8 cellular contexts compared by ENCODE assay signal in genomic region chr7:85186083-85186520, GRCh38. TPM values are rescaled to one million over a fixed set of nuclear protein-coding genes. Genes with fewer than 3 reads are reported as not detected.
DNase-seq lines count a peak whose midpoint lies in the region; ATAC-seq and TF ChIP-seq lines count a peak whose summit lies in the region.

No MANE protein-coding gene starts in this region.

- TF ChIP-seq CTCF in SK-N-SH (IDR thresholded peaks at IDR 0.05) (no peak), osteocyte (IDR thresholded peaks at IDR 0.05) (no peak), GM10266 (IDR thresholded peaks at IDR 0.05; ENCODE audit: control insufficient read depth, insufficient read depth, low read depth, missing control alignments) (no peak)

- POLR2A ChIA-PET in SK-N-SH (lab: Yijun Ruan, JAX): no interaction called here

- H3K9me3 Mint-ChIP-seq in activated T-cell treated with anti-CD3 and anti-CD28 coated beads, Interleukin-2, amount 50 U/mL, for 4 hours: no peaks in the 10 kb centered on the region
- H3K9me3 Mint-ChIP-seq in activated T-cell treated with anti-CD3 and anti-CD28 coated beads, Interleukin-2, amount 50 U/mL, for 24 hours: no peaks in the 10 kb centered on the region
- no peaks in the 10 kb centered on the region for H3K9me3 Mint-ChIP-seq in osteocyte (ENCODE audit: unreplicated experiment)

- H3K4me2 ChIP-seq in SK-N-SH: peak overlapping the region; percentile 84

- H3K4me1 Mint-ChIP-seq in activated T-cell treated with anti-CD3 and anti-CD28 coated beads, Interleukin-2, amount 50 U/mL, for 4 hours (ENCODE audit: low read depth): no peaks in the 10 kb centered on the region
- peaks cover 4% of the 10 kb centered on the region for H3K4me1 Mint-ChIP-seq in activated T-cell treated with anti-CD3 and anti-CD28 coated beads, Interleukin-2, amount 50 U/mL, for 24 hours (ENCODE audit: low read depth)
- H3K4me1 Mint-ChIP-seq in osteocyte (ENCODE audit: unreplicated experiment): peaks cover 18% of the 10 kb centered on the region

- H3K4me3 Mint-ChIP-seq in activated T-cell treated with anti-CD3 and anti-CD28 coated beads, Interleukin-2, amount 50 U/mL, for 4 hours: peak overlapping the region; percentile 40
- H3K4me3 Mint-ChIP-seq in activated T-cell treated with anti-CD3 and anti-CD28 coated beads, Interleukin-2, amount 50 U/mL, for 24 hours: no peak overlapping the region
- H3K4me3 Mint-ChIP-seq in osteocyte (ENCODE audit: unreplicated experiment): peak overlapping the region; percentile 87

- H3K9ac ChIP-seq in SK-N-SH: peak overlapping the region; percentile 71

- ATAC-seq in activated T-cell treated with anti-CD3 and anti-CD28 coated beads, Interleukin-2, amount 50 U/mL, for 4 hours: peak in 1 of 2 donors; percentile 37
- ATAC-seq in HG03095 (IDR thresholded peaks at IDR 0.05; ENCODE audit: unreplicated experiment): peak; percentile 21

- no peak for DNase-seq in activated T-cell treated with anti-CD3 and anti-CD28 coated beads, Interleukin-2, amount 50 U/mL, for 4 hours
- no peak for DNase-seq in activated T-cell treated with anti-CD3 and anti-CD28 coated beads, Interleukin-2, amount 50 U/mL, for 24 hours
- DNase-seq in SK-N-SH (peak; percentile 63), globus pallidus (ENCODE audit: low spot score) (peak; percentile 29), osteocyte (ENCODE audit: extremely low spot score, unreplicated experiment) (peak; percentile 85), GM10266 (ENCODE audit: extremely low spot score) (no peak)
- no peak for DNase-seq in effector CD4-positive, alpha-beta T cell

- H3K4me1 ChIP-seq in SK-N-SH (ENCODE audit: control insufficient read depth in 1 of 2, insufficient read depth in 2 of 2, low read depth in 1 of 2, low read length in 1 of 2): peaks cover 4 to 26% of the 10 kb centered on the region in 2 experiments; a peak in 3 of 4 replicates

- under 1% methylated on average over 20 of the region's 28 CpGs for WGBS in SK-N-SH (ENCODE audit: low lambda C conversion rate)

- no peak overlapping the region for H3K27ac Mint-ChIP-seq in activated T-cell treated with anti-CD3 and anti-CD28 coated beads, Interleukin-2, amount 50 U/mL, for 24 hours
- H3K27ac Mint-ChIP-seq in osteocyte (ENCODE audit: unreplicated experiment): peak overlapping the region; percentile 86

- H3K36me3 Mint-ChIP-seq in activated T-cell treated with anti-CD3 and anti-CD28 coated beads, Interleukin-2, amount 50 U/mL, for 4 hours (ENCODE audit: insufficient read depth): no peaks in the 10 kb centered on the region
- no peaks in the 10 kb centered on the region for H3K36me3 Mint-ChIP-seq in activated T-cell treated with anti-CD3 and anti-CD28 coated beads, Interleukin-2, amount 50 U/mL, for 24 hours (ENCODE audit: low read depth)
- no peaks in the 10 kb centered on the region for H3K36me3 Mint-ChIP-seq in osteocyte (ENCODE audit: unreplicated experiment)

- no peak for TF ChIP-seq RAD21 in SK-N-SH (IDR thresholded peaks at IDR 0.05; ENCODE audit: low read length)

- no peaks in the 10 kb centered on the region for H3F3A ChIP-seq in SK-N-SH (replicated peaks; ENCODE audit: insufficient read depth)

- H3K27me3 ChIP-seq in SK-N-SH (ENCODE audit: insufficient read depth): no peaks in the 10 kb centered on the region

- peaks cover 13% of the 10 kb centered on the region for H3K27me3 Mint-ChIP-seq in activated T-cell treated with anti-CD3 and anti-CD28 coated beads, Interleukin-2, amount 50 U/mL, for 4 hours (ENCODE audit: low read depth)
- peaks cover 37% of the 10 kb centered on the region for H3K27me3 Mint-ChIP-seq in activated T-cell treated with anti-CD3 and anti-CD28 coated beads, Interleukin-2, amount 50 U/mL, for 24 hours
- no peaks in the 10 kb centered on the region for H3K27me3 Mint-ChIP-seq in osteocyte (ENCODE audit: unreplicated experiment)

- H3K9me2 ChIP-seq in SK-N-SH: no peaks in the 10 kb centered on the region

- CTCF ChIA-PET in SK-N-SH (lab: Yijun Ruan, JAX): interaction anchor here (0.6 to 11.8 kb wide), 54 partner anchors 10 to 1254 kb away, joined by 3 to 134 read pairs (median 4); no protein-coding TSS in a partner anchor

- no peaks in the 10 kb centered on the region for H3K9me3 ChIP-seq in SK-N-SH

- H3K36me3 ChIP-seq in SK-N-SH (replicated peaks in 1 of 2; ENCODE audit: control insufficient read depth in 1 of 2, insufficient read depth in 2 of 2, low read length in 1 of 2): peaks cover 0 to 5% of the 10 kb centered on the region in 2 experiments

- TF ChIP-seq EP300 in SK-N-SH (IDR thresholded peaks at IDR 0.05; ENCODE audit: borderline replicate concordance in 1 of 2, low read depth in 1 of 2, low read length in 1 of 2): no peak

- H2AFZ ChIP-seq in SK-N-SH (ENCODE audit: low read depth): peak overlapping the region; percentile 97

- peak overlapping the region; percentile 90 to 97 for H3K4me3 ChIP-seq in SK-N-SH (ENCODE audit: low read depth in 2 of 2, low read length in 1 of 2)

- peak overlapping the region; percentile 29 to 61; a peak in 3 of 4 replicates for H3K27ac ChIP-seq in SK-N-SH (ENCODE audit: low read depth in 2 of 2, low read length in 1 of 2)

- H3K79me2 ChIP-seq in SK-N-SH (ENCODE audit: insufficient read depth): 0 out of 2 replicates have a peak, but pooled peaks cover 3% of the 10 kb centered on the region

- H4K20me1 ChIP-seq in SK-N-SH (ENCODE audit: insufficient read depth): no peaks in the 10 kb centered on the region

TF ChIP-seq in SK-N-SH, 30 proteins besides CTCF, POLR2A, EP300 and RAD21 (continues in another document):
- no peak for TF ChIP-seq JUND (IDR thresholded peaks at IDR 0.05)
- TF ChIP-seq TAF1 (IDR thresholded peaks at IDR 0.05; ENCODE audit: borderline replicate concordance, low read depth, low read length): peak; percentile 77
- TF ChIP-seq SIN3A (IDR thresholded peaks at IDR 0.05; ENCODE audit: borderline replicate concordance, low read depth, low read length): 0 out of 2 replicates have a peak, but pooled peaks have one; percentile 25
- TF ChIP-seq MAX (IDR thresholded peaks at IDR 0.05; ENCODE audit: low read depth): no peak
- TF ChIP-seq USF2 (IDR thresholded peaks at IDR 0.05; ENCODE audit: borderline replicate concordance, low read depth, low read length): no peak
- TF ChIP-seq SMC3 (IDR thresholded peaks at IDR 0.05; ENCODE audit: low read depth, low read length): no peak
- TF ChIP-seq FOXJ3 (CRISPR knock-in tag; IDR thresholded peaks at IDR 0.05): 0 out of 2 replicates have a peak, but pooled peaks have one; percentile 15
- TF ChIP-seq ELF1 (IDR thresholded peaks at IDR 0.05): peak; percentile 78
- no peak for TF ChIP-seq USF1 (IDR thresholded peaks at IDR 0.05; ENCODE audit: borderline replicate concordance, low read depth)
- peak; percentile 45 for TF ChIP-seq GABPA (IDR thresholded peaks at IDR 0.05; ENCODE audit: low read depth)
- TF ChIP-seq REST (IDR thresholded peaks at IDR 0.05; ENCODE audit: low read depth, low read length): no peak; the same call in 1 of the 2 replicates
- peak; percentile 38 for TF ChIP-seq YY1 (IDR thresholded peaks at IDR 0.05; ENCODE audit: low read depth)
- 0 out of 2 replicates have a peak, but pooled peaks have one; percentile 2 for TF ChIP-seq NFIC (IDR thresholded peaks at IDR 0.05; ENCODE audit: borderline replicate concordance)
- TF ChIP-seq RCOR1 (IDR thresholded peaks at IDR 0.05; ENCODE audit: low read length): no peak

RNA-seq across cellular contexts. Expression of gene SEMA3D, which starts 0.8 kb away (rescaled TPM):
- total RNA-seq in activated T-cell treated with anti-CD3 and anti-CD28 coated beads, Interleukin-2, amount 50 U/mL, for 4 hours: under 1 TPM in 2 of 3 donors, not detected in 1; 0.08 to 0.13 TPM
- 30.1 and 48.7 TPM in 2 replicates for polyA plus RNA-seq in SK-N-SH (2012; rRNA removed)
- polyA plus RNA-seq in SK-N-SH (2012; cell fraction: cytosol; rRNA removed): 36.4 and 41.4 TPM in 2 replicates
- polyA plus RNA-seq in SK-N-SH (2012; cell fraction: nucleus; rRNA removed): 15.5 and 39.9 TPM in 2 replicates
- 18.6 and 19.4 TPM in 2 replicates for total RNA-seq in osteocyte

Comparison
In these comparisons a context has a peak if more than half of its experiments do, and no peak if none do; other contexts are left out.
1. DNase-seq: peak in SK-N-SH (single experiment), globus pallidus (single experiment) and osteocyte (single experiment); none in activated T-cell treated with anti-CD3 and anti-CD28 coated beads, Interleukin-2, amount 50 U/mL, for 4 hours (single experiment), activated T-cell treated with anti-CD3 and anti-CD28 coated beads, Interleukin-2, amount 50 U/mL, for 24 hours (single experiment), GM10266 (single experiment) and effector CD4-positive, alpha-beta T cell (single experiment).
2. RNA of gene SEMA3D, which starts 0.8 kb away (total RNA-seq): 18.6 to 19.4 TPM in osteocyte; 0.08 to 0.13 TPM in activated T-cell treated with anti-CD3 and anti-CD28 coated beads, Interleukin-2, amount 50 U/mL, for 4 hours; every median in the first group is over 10 times any median in the second.